11 cellular contexts compared by ENCODE assay signal in genomic region chr1:224774378-224774777, GRCh38.
DNase-seq lines count a peak whose midpoint lies in the region; ATAC-seq and TF ChIP-seq lines count a peak whose summit lies in the region.
"Had no signal": no experiment of that assay in that cellular context is flagged by ENCODE, and none has a peak within 500 bp of the region (broad histone marks: within the 10 kb centered on the region; RNA-seq: fewer than 3 reads in every experiment).

No MANE protein-coding gene starts in this region.

- H3K27ac Mint-ChIP-seq in Caco-2 (ENCODE audit: unreplicated experiment), result no peak overlapping the region
- H3K27ac Mint-ChIP-seq: activated T-helper 17 cell treated with anti-CD3 and anti-CD28 coated beads, Interleukin-2, amount 50 U/mL, for 72 hours had no signal

- no peak overlapping the region for H3K4me3 Mint-ChIP-seq in Caco-2 (ENCODE audit: unreplicated experiment)
- H3K4me3 Mint-ChIP-seq: activated T-helper 17 cell treated with anti-CD3 and anti-CD28 coated beads, Interleukin-2, amount 50 U/mL, for 72 hours had no signal

- no peak overlapping the region for H3K4me2 ChIP-seq in Karpas-422 (ENCODE audit: low read depth, low read length, poor library complexity, severe bottlenecking)

- no peaks in the 10 kb centered on the region for H3K79me2 ChIP-seq in Karpas-422 (ENCODE audit: low read length)

- H3K36me3 Mint-ChIP-seq in Caco-2 (ENCODE audit: insufficient read depth, unreplicated experiment), result no peaks in the 10 kb centered on the region

- H3K9me3 Mint-ChIP-seq in Caco-2 (ENCODE audit: unreplicated experiment), result peaks cover 8% of the 10 kb centered on the region
- H3K9me3 Mint-ChIP-seq: activated T-helper 17 cell treated with anti-CD3 and anti-CD28 coated beads, Interleukin-2, amount 50 U/mL, for 72 hours had no signal

- intact Hi-C loops in Caco-2 (cut with micrococcal nuclease; ENCODE audit: unreplicated experiment), result no loop called here

- H3K9me3 ChIP-seq in Caco-2 (no peaks in the 10 kb centered on the region), Karpas-422 (ENCODE audit: low read length) (no peaks in the 10 kb centered on the region), MG63 (no peaks in the 10 kb centered on the region)
- H3K9me3 ChIP-seq: left ventricle myocardium inferior had no signal

- H3K27me3 ChIP-seq in Caco-2 (replicated peaks; ENCODE audit: control insufficient read depth, insufficient read depth, low read length) (no peaks in the 10 kb centered on the region), Karpas-422 (ENCODE audit: low read length) (no peaks in the 10 kb centered on the region), MG63 (no peaks in the 10 kb centered on the region)

- DNase-seq in Caco-2 (no peak), Karpas-422 (peak; percentile 51), fibroblast of mammary gland (ENCODE audit: low read depth) (no peak), HUDEP-2 (lab: John Stamatoyannopoulos, UW; ENCODE audit: unreplicated experiment in 76 of 76) (no peak), MG63 (no peak), NCI-H2171 treated with DMSO at 0.1 percent for 48 hours (lab: John Stamatoyannopoulos, UW) (no peak), midbrain (lab: John Stamatoyannopoulos, UW) (no peak)
- DNase-seq: left ventricle myocardium inferior had no signal

- H3K4me1 ChIP-seq in Caco-2 (peaks cover 7% of the 10 kb centered on the region; the same call in 1 of the 2 replicates), Karpas-422 (ENCODE audit: low read length) (no peaks in the 10 kb centered on the region)

- H4K20me1 ChIP-seq in Karpas-422 (ENCODE audit: insufficient read depth, low read depth, low read length), result no peaks in the 10 kb centered on the region

- ATAC-seq in GM19324 (IDR thresholded peaks at IDR 0.05; ENCODE audit: low FRiP score, unreplicated experiment), result peak; percentile 54
- ATAC-seq: activated T-helper 17 cell treated with anti-CD3 and anti-CD28 coated beads, Interleukin-2, amount 50 U/mL, for 72 hours; sciatic nerve had no signal

- peaks cover 10% of the 10 kb centered on the region for H3K4me1 Mint-ChIP-seq in Caco-2 (ENCODE audit: low read depth, unreplicated experiment)
- H3K4me1 Mint-ChIP-seq: activated T-helper 17 cell treated with anti-CD3 and anti-CD28 coated beads, Interleukin-2, amount 50 U/mL, for 72 hours had no signal

- BruUV-seq in Caco-2 (replicated peaks; lab: Mats Ljungman, UMichigan), result no TSS peak

- no peaks in the 10 kb centered on the region for H3K36me3 ChIP-seq in Caco-2 (ENCODE audit: control insufficient read depth, insufficient read depth, low read length)
- H3K36me3 ChIP-seq in Karpas-422 (ENCODE audit: insufficient read depth, low read length), result no peaks in the 10 kb centered on the region
- H3K36me3 ChIP-seq in MG63, result no peaks in the 10 kb centered on the region
- H3K36me3 ChIP-seq: left ventricle myocardium inferior had no signal

- no peak overlapping the region for H2AFZ ChIP-seq in Karpas-422 (ENCODE audit: low read length)

- peaks cover 8% of the 10 kb centered on the region for H3K27me3 Mint-ChIP-seq in Caco-2 (ENCODE audit: insufficient read depth, unreplicated experiment)

- H3K9me2 ChIP-seq in Karpas-422 (replicated peaks; ENCODE audit: insufficient read depth, low read length), result no peaks in the 10 kb centered on the region

- CTCF ChIA-PET in Caco-2 (lab: Charles Lee), result interaction anchor here (0.6 kb wide), 1 partner anchor 26 kb away, joined by 6 read pairs; no protein-coding TSS in a partner anchor

- TF ChIP-seq CTCF in Caco-2 (IDR thresholded peaks at IDR 0.05; ENCODE audit: insufficient read depth in 1 of 2, low read depth in 1 of 2, low read length in 1 of 2, severe bottlenecking in 1 of 2, unreplicated experiment in 1 of 2) (peak; percentile 23 to 43), fibroblast of mammary gland (conservative IDR thresholded peaks at IDR 0.05; ENCODE audit: control insufficient read depth, insufficient read depth, low read depth, low read length) (peak; percentile 20)

- H3K9ac ChIP-seq in Karpas-422 (ENCODE audit: low read length), result no peak overlapping the region

- no peak overlapping the region for H3K27ac ChIP-seq in Karpas-422 (ENCODE audit: low read length)
- H3K27ac ChIP-seq: left ventricle myocardium inferior had no signal

- no peak overlapping the region for H3K4me3 ChIP-seq in Caco-2 (ENCODE audit: low read depth, low read length)
- H3K4me3 ChIP-seq in Karpas-422 (ENCODE audit: low read length), result no peak overlapping the region
- H3K4me3 ChIP-seq in fibroblast of mammary gland (ENCODE audit: control insufficient read depth, low read depth, low read length), result no peak overlapping the region
- no peak overlapping the region for H3K4me3 ChIP-seq in MG63
- H3K4me3 ChIP-seq: left ventricle myocardium inferior had no signal

- POLR2A ChIA-PET in Caco-2 (lab: Charles Lee), result no interaction called here
